Comparison of ENCODE assay signal across 8 cellular contexts in genomic region chr19:46787331-46788100, GRCh38. TPM values are rescaled to one million over a fixed set of nuclear protein-coding genes. Genes with fewer than 3 reads are reported as not detected.
DNase-seq lines count a peak whose midpoint lies in the region; ATAC-seq and TF ChIP-seq lines count a peak whose summit lies in the region.

No MANE protein-coding gene starts in this region.

- H3K4me3 Mint-ChIP-seq in activated CD4-positive, alpha-beta memory T cell treated with anti-CD3 and anti-CD28 coated beads for 36 hours = peak overlapping the region; percentile 95

- POLR2A ChIA-PET in activated CD4-positive, alpha-beta memory T cell treated with anti-CD3 and anti-CD28 coated beads for 36 hours (lab: Charles Lee) = interaction anchor here (0.5 to 4.0 kb wide), 18 partner anchors 8 to 469 kb away, joined by 3 to 18 read pairs (median 4); partner anchors contain the start of genes CCDC9, FKRP and ZC3H4

- intact Hi-C loops in activated CD4-positive, alpha-beta memory T cell treated with anti-CD3 and anti-CD28 coated beads for 36 hours (cut with micrococcal nuclease) = loop anchor here (1.0 to 5.0 kb wide), 7 partner anchors 40 to 1470 kb away; partner anchors contain the start of genes AP2S1, CARD8, FKRP and STRN4

- H3K27me3 ChIP-seq in mucosa of rectum (ENCODE audit: control insufficient read depth in 2 of 2, insufficient read depth in 2 of 2, low read length in 2 of 2) = no peaks in the 10 kb centered on the region
- H3K27me3 ChIP-seq in thoracic aorta (replicated peaks; ENCODE audit: insufficient read depth) = no peaks in the 10 kb centered on the region

- H3K4me3 ChIP-seq in NB4 (ENCODE audit: low read depth, low read length) (peak overlapping the region; percentile 78), epithelial cell of esophagus (ENCODE audit: low read length) (peak overlapping the region; percentile 98), mucosa of rectum (ENCODE audit: low read length in 2 of 2) (peak overlapping the region; percentile 90 to 91), thoracic aorta (peak overlapping the region; percentile 92)

- H3K27me3 Mint-ChIP-seq in activated CD4-positive, alpha-beta memory T cell treated with anti-CD3 and anti-CD28 coated beads for 36 hours = no peaks in the 10 kb centered on the region

- H3K9me3 ChIP-seq in mucosa of rectum (ENCODE audit: control insufficient read depth in 2 of 2, low read length in 2 of 2) = no peaks in the 10 kb centered on the region
- H3K9me3 ChIP-seq in thoracic aorta = no peaks in the 10 kb centered on the region

- ATAC-seq in thoracic aorta (ENCODE audit: insufficient number of reproducible peaks, low FRiP score, low read depth) (no peak), GM21737 (IDR thresholded peaks at IDR 0.05; ENCODE audit: unreplicated experiment) (no peak)

- peak overlapping the region; percentile 94 to 96 for H3K9ac ChIP-seq in mucosa of rectum (ENCODE audit: low read depth in 1 of 2, low read length in 2 of 2)

- TF ChIP-seq CTCF in NB4 (IDR thresholded peaks at IDR 0.05; ENCODE audit: low read depth, low read length) (no peak), epithelial cell of esophagus (IDR thresholded peaks at IDR 0.05; ENCODE audit: insufficient read depth, low read depth, low read length, missing control alignments) (no peak), thoracic aorta (IDR thresholded peaks at IDR 0.05) (no peak)

- CTCF ChIA-PET in activated CD4-positive, alpha-beta memory T cell treated with anti-CD3 and anti-CD28 coated beads for 36 hours (lab: Charles Lee) = interaction anchor here (0.9 to 1.5 kb wide), 8 partner anchors 21 to 185 kb away, joined by 3 to 5 read pairs (median 3); no protein-coding TSS in a partner anchor

- H3K9me3 Mint-ChIP-seq in activated CD4-positive, alpha-beta memory T cell treated with anti-CD3 and anti-CD28 coated beads for 36 hours = no peaks in the 10 kb centered on the region

- peaks cover 7 to 22% of the 10 kb centered on the region in 2 donors for H3K36me3 ChIP-seq in mucosa of rectum (ENCODE audit: control insufficient read depth in 2 of 2, insufficient read depth in 2 of 2, low read length in 2 of 2)
- H3K36me3 ChIP-seq in thoracic aorta = peaks cover 5% of the 10 kb centered on the region

- peak; percentile 12 for TF ChIP-seq POLR2A in NB4 (IDR thresholded peaks at IDR 0.05; ENCODE audit: extremely low read depth, insufficient read length)

- DNase-seq in GM03348 (ENCODE audit: low spot score) (peak; percentile 81), NB4 (ENCODE audit: low read depth) (peak; percentile 94), epithelial cell of esophagus (ENCODE audit: low read depth) (peak; percentile 52), thoracic aorta (ENCODE audit: low spot score) (no peak), middle frontal gyrus (ENCODE audit: extremely low spot score, low spot score) (no peak)
- peak; percentile 62 for DNase-seq in activated CD4-positive, alpha-beta memory T cell treated with anti-CD3 and anti-CD28 coated beads for 36 hours

- peaks cover 30 to 36% of the 10 kb centered on the region in 2 donors for H3K4me1 ChIP-seq in mucosa of rectum (ENCODE audit: control insufficient read depth in 2 of 2, insufficient read depth in 2 of 2, low read length in 2 of 2)
- H3K4me1 ChIP-seq in thoracic aorta (ENCODE audit: control insufficient read depth in 1 of 2, low read depth in 2 of 2) = peaks cover 5 to 42% of the 10 kb centered on the region in 2 donors

- peaks cover 49% of the 10 kb centered on the region for H3K36me3 Mint-ChIP-seq in activated CD4-positive, alpha-beta memory T cell treated with anti-CD3 and anti-CD28 coated beads for 36 hours

- peaks cover 44% of the 10 kb centered on the region for H3K4me1 Mint-ChIP-seq in activated CD4-positive, alpha-beta memory T cell treated with anti-CD3 and anti-CD28 coated beads for 36 hours (ENCODE audit: low read depth)

- peak overlapping the region; percentile 99 for H3K27ac Mint-ChIP-seq in activated CD4-positive, alpha-beta memory T cell treated with anti-CD3 and anti-CD28 coated beads for 36 hours

- H3K27ac ChIP-seq in mucosa of rectum (ENCODE audit: low read depth in 2 of 2, low read length in 2 of 2) (peak overlapping the region; percentile 91 to 97), thoracic aorta (peak overlapping the region; percentile 79 to 86)

RNA-seq across cellular contexts. Expression of gene SLC1A5, which starts 0.9 kb away (rescaled TPM):
- total RNA-seq in activated CD4-positive, alpha-beta memory T cell treated with anti-CD3 and anti-CD28 coated beads for 36 hours = 100 to 1,000 TPM; 202 to 205 TPM
- 10 to 100 TPM; 48.7 to 66.2 TPM for total RNA-seq in thoracic aorta

RNA-seq across cellular contexts. Expression of gene STRN4, which starts 41.3 kb away (rescaled TPM):
- total RNA-seq in activated CD4-positive, alpha-beta memory T cell treated with anti-CD3 and anti-CD28 coated beads for 36 hours = 10 to 100 TPM; 52.6 to 59.3 TPM
- total RNA-seq in thoracic aorta = 10 to 100 TPM; 60.9 to 66.7 TPM

RNA-seq across cellular contexts. Expression of gene FKRP, which starts 41.7 kb away (rescaled TPM):
- 10 to 100 TPM; 11.4 to 12.3 TPM for total RNA-seq in activated CD4-positive, alpha-beta memory T cell treated with anti-CD3 and anti-CD28 coated beads for 36 hours
- 10 to 100 TPM; 20.6 to 99.2 TPM for total RNA-seq in thoracic aorta

Comparison
In these comparisons a context has a peak if more than half of its experiments do, and no peak if none do; other contexts are left out.
1. DNase-seq: peak in GM03348 (single experiment), NB4 (single experiment), activated CD4-positive, alpha-beta memory T cell treated with anti-CD3 and anti-CD28 coated beads for 36 hours (single experiment) and epithelial cell of esophagus (single experiment); none in thoracic aorta (single experiment) and middle frontal gyrus (single experiment).
2. Peak in every context shown above with its lines, with median percentiles within 50 percentile points of each other: H3K4me3 ChIP-seq.